14 cellular contexts compared by ENCODE assay signal in genomic region chr9:136081113-136081825, GRCh38. TPM values are rescaled to one million over a fixed set of nuclear protein-coding genes. Genes with fewer than 3 reads are reported as not detected.
DNase-seq lines count a peak whose midpoint lies in the region; ATAC-seq and TF ChIP-seq lines count a peak whose summit lies in the region.
"Had no signal": no experiment of that assay in that cellular context is flagged by ENCODE, and none has a peak within 500 bp of the region (broad histone marks: within the 10 kb centered on the region; RNA-seq: fewer than 3 reads in every experiment).

No MANE protein-coding gene starts in this region.

- H3K79me2 ChIP-seq in OCI-LY7 (ENCODE audit: insufficient read depth, low read depth, low read length): no peaks in the 10 kb centered on the region

- H3K36me3 Mint-ChIP-seq in WTC11: no peaks in the 10 kb centered on the region
- H3K36me3 Mint-ChIP-seq: memory B cell had no signal

- no peak for TF ChIP-seq RAD21 in Ishikawa (IDR thresholded peaks at IDR 0.05; ENCODE audit: low read depth)

- H3K9me3 ChIP-seq in neuronal stem cell (replicated peaks in 1 of 2; ENCODE audit: control insufficient read depth in 2 of 2, insufficient read depth in 1 of 2, low read depth in 1 of 2, low read length in 2 of 2): no peaks in the 10 kb centered on the region
- no peaks in the 10 kb centered on the region for H3K9me3 ChIP-seq in OCI-LY7 (ENCODE audit: low read length)

- H3K27ac Mint-ChIP-seq in WTC11: 0 out of 2 replicates have a peak overlapping the region, but pooled peaks have one; percentile 49
- H3K27ac Mint-ChIP-seq: memory B cell; stimulated activated naive CD8-positive, alpha-beta T cell treated with anti-CD3 and anti-CD28 coated beads, Interleukin-15, Interleukin-2, amounts not matched to agents 100 ng/mL and 50 ng/mL, for 24 hours had no signal

- H3K4ac ChIP-seq in neuronal stem cell (ENCODE audit: low read length): no peak overlapping the region

- intact Hi-C loops in OCI-LY7 (cut with micrococcal nuclease; ENCODE audit: unreplicated experiment): no loop called here

- DNase-seq in COR-L47 (lab: John Stamatoyannopoulos, UW): peak; percentile 74
- DNase-seq in WTC11 (ENCODE audit: low spot score): no peak
- DNase-seq in neuronal stem cell (ENCODE audit: low spot score): no peak
- DNase-seq in medulla oblongata (ENCODE audit: extremely low spot score): no peak
- DNase-seq in stimulated activated CD4-positive, alpha-beta T cell treated with anti-CD3 and anti-CD28 coated beads, Interleukin-4, amount 100 ng/mL, for 4 hours: no peak
- DNase-seq in OCI-LY7 (ENCODE audit: low spot score): no peak
- DNase-seq: HCEC 1CT; hypothalamus; stimulated activated CD4-positive, alpha-beta T cell treated with anti-CD3 and anti-CD28 coated beads, Interleukin-4, amount 100 ng/mL, for 24 hours had no signal

- peak overlapping the region; percentile 86 for H2AK5ac ChIP-seq in neuronal stem cell (ENCODE audit: low read depth, low read length)

- H3K79me1 ChIP-seq in neuronal stem cell (ENCODE audit: low read depth, low read length): peaks cover 6% of the 10 kb centered on the region

- peak overlapping the region; percentile 21 for H2BK15ac ChIP-seq in neuronal stem cell (ENCODE audit: low read length)

- H3K4me3 Mint-ChIP-seq in WTC11: no peak overlapping the region
- H3K4me3 Mint-ChIP-seq: memory B cell; stimulated activated naive CD8-positive, alpha-beta T cell treated with anti-CD3 and anti-CD28 coated beads, Interleukin-15, Interleukin-2, amounts not matched to agents 100 ng/mL and 50 ng/mL, for 24 hours had no signal

- TF ChIP-seq EP300 in Ishikawa (IDR thresholded peaks at IDR 0.05; ENCODE audit: borderline replicate concordance): no peak

- ATAC-seq in WTC11: no peak
- ATAC-seq in HG02840 (IDR thresholded peaks at IDR 0.05; ENCODE audit: low FRiP score, unreplicated experiment): no peak

- no peak overlapping the region for H4K91ac ChIP-seq in neuronal stem cell (ENCODE audit: low read depth, low read length, poor library complexity)

- H3K23ac ChIP-seq in neuronal stem cell (ENCODE audit: low read depth, low read length, poor library complexity): no peak overlapping the region

- H3K4me3 ChIP-seq in neuronal stem cell (ENCODE audit: low read length in 2 of 2) (no peak overlapping the region), OCI-LY7 (ENCODE audit: low read depth, low read length, poor library complexity, severe bottlenecking) (no peak overlapping the region)

- peak overlapping the region; percentile 66 for H2BK5ac ChIP-seq in neuronal stem cell (ENCODE audit: low read length)

- H3K27me3 Mint-ChIP-seq in WTC11 (ENCODE audit: low read depth): no peaks in the 10 kb centered on the region
- H3K27me3 Mint-ChIP-seq: stimulated activated naive CD8-positive, alpha-beta T cell treated with anti-CD3 and anti-CD28 coated beads, Interleukin-15, Interleukin-2, amounts not matched to agents 100 ng/mL and 50 ng/mL, for 24 hours had no signal

- no peak overlapping the region for H2BK12ac ChIP-seq in neuronal stem cell (ENCODE audit: low read length)

- CTCF ChIA-PET in WTC11 (lab: Charles Lee) (interaction anchor here (0.6 to 1.2 kb wide), 3 partner anchors 89 to 480 kb away, joined by 3 to 6 read pairs (median 5); no protein-coding TSS in a partner anchor), OCI-LY7 (lab: Charles Lee; ENCODE audit: unreplicated experiment) (no interaction called here)

- H2AFZ ChIP-seq in neuronal stem cell (ENCODE audit: low read length) (no peak overlapping the region), OCI-LY7 (ENCODE audit: low read length) (no peak overlapping the region)
- H2AFZ ChIP-seq: parathyroid adenoma had no signal

- no peak overlapping the region for H3K14ac ChIP-seq in neuronal stem cell (ENCODE audit: low read length)

- POLR2A ChIA-PET in WTC11 (lab: Charles Lee): no interaction called here
- POLR2A ChIA-PET in OCI-LY7 (lab: Charles Lee): no interaction called here

- H3K9ac ChIP-seq in neuronal stem cell (ENCODE audit: low read depth, low read length, poor library complexity): peak overlapping the region; percentile 53
- H3K9ac ChIP-seq: parathyroid adenoma had no signal

- no peaks in the 10 kb centered on the region for H4K20me1 ChIP-seq in OCI-LY7 (ENCODE audit: insufficient read depth, low read length)

- TF ChIP-seq CTCF in WTC11 (IDR thresholded peaks at IDR 0.05) (no peak), OCI-LY7 (conservative IDR thresholded peaks at IDR 0.05; ENCODE audit: low read length) (no peak)

- BruUV-seq in OCI-LY7 (replicated peaks; lab: Mats Ljungman, UMichigan): no TSS peak

- H2BK120ac ChIP-seq in neuronal stem cell (ENCODE audit: low read depth, low read length): no peak overlapping the region

- no peak overlapping the region for H4K8ac ChIP-seq in neuronal stem cell (ENCODE audit: low read depth, low read length)

- H3K4me1 ChIP-seq in neuronal stem cell (ENCODE audit: control insufficient read depth in 2 of 2, insufficient read depth in 1 of 2, low read depth in 1 of 2, low read length in 2 of 2) (no peaks in the 10 kb centered on the region), OCI-LY7 (ENCODE audit: insufficient read depth, low read length, poor library complexity, severe bottlenecking) (no peaks in the 10 kb centered on the region)

- H3K4me2 ChIP-seq in neuronal stem cell (ENCODE audit: insufficient read depth, low read length, poor library complexity, severe bottlenecking): no peak overlapping the region
- no peak overlapping the region for H3K4me2 ChIP-seq in OCI-LY7 (ENCODE audit: low read length)

- no CpG with 5 or more reads among the region's 27 CpGs for WGBS in neuronal stem cell (ENCODE audit: extremely low coverage in 2 of 2, insufficient read length in 2 of 2, insufficient replicate concordance in 1 of 2), 2 donors

- H3K36me3 ChIP-seq in neuronal stem cell (replicated peaks in 1 of 2; ENCODE audit: control insufficient read depth in 2 of 2, insufficient read depth in 2 of 2, low read length in 2 of 2) (peaks cover 0 to 1% of the 10 kb centered on the region in 2 donors), OCI-LY7 (ENCODE audit: insufficient read depth, low read length) (no peaks in the 10 kb centered on the region)

- H3K9me3 Mint-ChIP-seq in WTC11: no peaks in the 10 kb centered on the region
- H3K9me3 Mint-ChIP-seq: memory B cell; stimulated activated naive CD8-positive, alpha-beta T cell treated with anti-CD3 and anti-CD28 coated beads, Interleukin-15, Interleukin-2, amounts not matched to agents 100 ng/mL and 50 ng/mL, for 24 hours had no signal

- H3K18ac ChIP-seq in neuronal stem cell (ENCODE audit: low read length): peak overlapping the region; percentile 57

- H3K4me1 Mint-ChIP-seq in WTC11: no peaks in the 10 kb centered on the region

- no peak overlapping the region for H3K27ac ChIP-seq in neuronal stem cell (replicated peaks; ENCODE audit: low read length)
- H3K27ac ChIP-seq in OCI-LY7 (ENCODE audit: low read depth, low read length, poor library complexity, severe bottlenecking): no peak overlapping the region
- H3K27ac ChIP-seq: parathyroid adenoma had no signal

- no peaks in the 10 kb centered on the region for H3K27me3 ChIP-seq in neuronal stem cell (ENCODE audit: control insufficient read depth in 3 of 3, insufficient read depth in 3 of 3, low read depth in 1 of 3, low read length in 3 of 3)

- no peaks in the 10 kb centered on the region for H3K9me2 ChIP-seq in OCI-LY7 (ENCODE audit: insufficient read depth, low read length)

TF ChIP-seq in Ishikawa, 13 proteins besides CTCF, POLR2A, EP300 and RAD21:
- TF ChIP-seq TCF12 (IDR thresholded peaks at IDR 0.05; ENCODE audit: low read depth) (peak; percentile 23; the same call in 1 of the 2 replicates), FOXM1 (IDR thresholded peaks at IDR 0.05; ENCODE audit: borderline replicate concordance, low read depth) (no peak), YY1 (IDR thresholded peaks at IDR 0.05; ENCODE audit: low read depth) (no peak), TAF1 (IDR thresholded peaks at IDR 0.05; ENCODE audit: low read depth) (no peak), EGR1 (IDR thresholded peaks at IDR 0.05) (no peak), NFIC (IDR thresholded peaks at IDR 0.05) (0 out of 2 replicates have a peak, but pooled peaks have one; percentile 15), ZBTB7A (IDR thresholded peaks at IDR 0.05; ENCODE audit: low read depth) (no peak; the same call in 1 of the 2 replicates), CEBPB (IDR thresholded peaks at IDR 0.05) (no peak), TEAD4 (IDR thresholded peaks at IDR 0.05) (no peak), CREB1 (IDR thresholded peaks at IDR 0.05; ENCODE audit: low read depth) (no peak)

TF ChIP-seq in WTC11, 78 proteins besides CTCF, POLR2A, EP300 and RAD21 (continues in another document):
- TF ChIP-seq ZBTB21 (CRISPR knock-in tag; IDR thresholded peaks at IDR 0.05; ENCODE audit: borderline replicate concordance): no peak
- no peak for TF ChIP-seq CBFB (CRISPR knock-in tag; IDR thresholded peaks at IDR 0.05; ENCODE audit: low read depth)
- no peak for TF ChIP-seq ZNF396 (CRISPR knock-in tag; IDR thresholded peaks at IDR 0.05; ENCODE audit: borderline replicate concordance)

RNA-seq across cellular contexts. Expression of gene NACC2, which starts 13.8 kb away (rescaled TPM):
- total RNA-seq in WTC11 (2021) (14.1 to 17.1 TPM (median 14.5 TPM) in 3 replicates), OCI-LY7 (2022) (0.63 and 0.72 TPM in 2 replicates)
- polyA plus RNA-seq in neuronal stem cell (2013, experiment 1 of 2): 4.9 TPM
- 5.0 TPM for polyA plus RNA-seq in neuronal stem cell (2013, experiment 2 of 2)
- 0.21 and 0.38 TPM in 2 replicates for total RNA-seq in OCI-LY7 (2014; rRNA removed; shearing (Covaris generic))

RNA-seq across cellular contexts. Expression of gene TMEM250, which starts 37.4 kb away (rescaled TPM):
- 39.4 to 41.0 TPM (median 39.5 TPM) in 3 replicates for total RNA-seq in WTC11 (2021)
- 23.6 TPM for polyA plus RNA-seq in neuronal stem cell (2013, experiment 1 of 2)
- polyA plus RNA-seq in neuronal stem cell (2013, experiment 2 of 2): 22.7 TPM
- 38.4 and 51.0 TPM in 2 replicates for total RNA-seq in OCI-LY7 (2014; rRNA removed; shearing (Covaris generic))
- total RNA-seq in OCI-LY7 (2022): 50.5 and 53.8 TPM in 2 replicates
